ENCODE assay signal across 10 cellular contexts in the genomic region with DNA sequence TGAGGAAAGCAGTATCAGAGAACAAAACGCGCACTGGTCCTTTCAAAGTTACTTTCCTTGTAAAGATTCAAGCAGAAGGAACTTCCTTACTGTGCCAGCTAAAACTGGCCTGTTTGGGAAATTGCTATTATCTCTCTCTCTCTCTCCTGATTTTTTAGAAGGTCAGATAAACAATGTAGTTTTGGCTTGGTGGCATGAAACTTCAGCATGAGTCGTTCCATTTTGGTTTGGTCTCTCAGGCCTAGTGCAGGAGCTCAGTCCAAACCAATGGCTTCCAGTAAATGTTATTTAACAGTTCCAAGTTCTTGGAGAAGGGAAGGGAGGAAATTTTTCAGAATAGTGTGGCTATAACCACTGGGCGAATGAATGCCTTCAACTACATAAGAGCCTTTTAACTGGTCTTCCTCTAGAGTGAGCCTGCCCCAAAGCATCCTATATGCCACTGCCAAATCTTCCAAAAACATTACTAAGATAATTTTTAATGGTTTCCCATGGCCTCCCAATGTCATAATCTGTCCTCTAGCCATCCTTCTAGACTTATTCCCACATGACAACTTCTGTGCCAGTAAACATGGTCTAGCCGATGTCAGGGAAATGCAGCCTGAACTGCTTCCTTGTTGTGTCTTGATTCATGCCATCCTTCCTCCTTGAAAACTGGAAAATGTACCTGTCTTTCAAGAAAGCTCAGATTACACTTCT. TPM values are rescaled to one million over a fixed set of nuclear protein-coding genes. Genes with fewer than 3 reads are reported as not detected.
DNase-seq lines count a peak whose midpoint lies in the region; ATAC-seq, FAIRE-seq and TF ChIP-seq lines count a peak whose summit lies in the region.
"Had no signal": no experiment of that assay in that cellular context is flagged by ENCODE, and none has a peak within 500 bp of the region (broad histone marks: within the 10 kb centered on the region; RNA-seq: fewer than 3 reads in every experiment).

No MANE protein-coding gene starts in this region.

- no peak for TF ChIP-seq RAD21 in K562 (CRISPR knock-in tag; conservative IDR thresholded peaks at IDR 0.05 in 1 of 2, IDR thresholded peaks at IDR 0.05 in 1 of 2)

- no peaks in the 10 kb centered on the region for H4K20me1 ChIP-seq in K562 (replicated peaks; ENCODE audit: control insufficient read depth, insufficient read depth, low read length)

- peak overlapping the region; percentile 47; the same call in 2 of the 3 replicates for H3K27ac ChIP-seq in K562 (ENCODE audit: extremely low read depth, low read depth, low read length)
- H3K27ac ChIP-seq in lung (ENCODE audit: low read depth in 1 of 2, low read length in 1 of 2): peak overlapping the region; percentile 13 to 75
- peak overlapping the region; percentile 81 to 86 for H3K27ac ChIP-seq in thoracic aorta

- in situ Hi-C loops in K562 (cut with MboI): no loop called here

- H3K27me3 Mint-ChIP-seq in HFFc6 (ENCODE audit: insufficient read depth): no peaks in the 10 kb centered on the region

- FAIRE-seq in K562 (lab: Jason Lieb, UNC): peak; percentile 66

- no peaks in the 10 kb centered on the region for H3K79me2 ChIP-seq in K562 (ENCODE audit: control insufficient read depth, insufficient read depth, low read length)

- H3K4me2 ChIP-seq in K562 (ENCODE audit: insufficient read depth, low read length): no peak overlapping the region

- DNase-seq in HFFc6: peak; percentile 71
- peak in 1 of 4 experiments; percentile 49 for DNase-seq in K562 (ENCODE audit: extremely low read depth in 1 of 4, low spot score in 3 of 4)
- no peak for DNase-seq in lung (ENCODE audit: low spot score)
- DNase-seq in thoracic aorta (ENCODE audit: low spot score): no peak
- no peak for DNase-seq in activated CD4-positive, alpha-beta T cell treated with anti-CD3 and anti-CD28 coated beads for 1 hour
- no peak for DNase-seq in LoVo (ENCODE audit: low spot score)
- DNase-seq: NCI-H446 treated with DMSO at 0.1 percent for 48 hours, thyroid gland had no signal

- no peak for TF ChIP-seq EP300 in K562 (IDR thresholded peaks at IDR 0.05; ENCODE audit: low read length)

- peaks cover 9% of the 10 kb centered on the region; the same call in 1 of the 2 replicates for H3K36me3 Mint-ChIP-seq in HFFc6 (ENCODE audit: low read depth)

- H3K9ac ChIP-seq in K562 (ENCODE audit: insufficient read depth in 1 of 2, low read depth in 2 of 2, low read length in 2 of 2): peak overlapping the region in 1 of 2 experiments; percentile 43; a peak in 2 of 4 replicates

- no TSS peak for BruUV-seq in K562 (replicated peaks; lab: Mats Ljungman, UMichigan)

- no peak for TF ChIP-seq POLR2A in K562 (conservative IDR thresholded peaks at IDR 0.05)

- peaks cover 29 to 56% of the 10 kb centered on the region in 2 experiments for H3K4me1 ChIP-seq in K562 (replicated peaks in 1 of 2; ENCODE audit: control insufficient read depth in 2 of 2, insufficient read depth in 2 of 2, low read length in 2 of 2)
- peaks cover 0 to 9% of the 10 kb centered on the region in 2 donors for H3K4me1 ChIP-seq in lung (ENCODE audit: control insufficient read depth in 2 of 2, insufficient read depth in 2 of 2, low read length in 2 of 2)
- H3K4me1 ChIP-seq in thoracic aorta (ENCODE audit: control insufficient read depth in 1 of 2, low read depth in 2 of 2): peaks cover 22 to 40% of the 10 kb centered on the region in 2 donors

- peaks cover 40% of the 10 kb centered on the region for H3K4me1 Mint-ChIP-seq in HFFc6 (ENCODE audit: low read depth)

- no peak for TF ChIP-seq CTCF in HFFc6 (IDR thresholded peaks at IDR 0.05)
- no peak for TF ChIP-seq CTCF in K562 (IDR thresholded peaks at IDR 0.05 in 2 of 3, conservative IDR thresholded peaks at IDR 0.05 in 1 of 3; ENCODE audit: insufficient read depth in 2 of 3, low read depth in 1 of 3, low read length in 3 of 3)
- TF ChIP-seq CTCF in lung (IDR thresholded peaks at IDR 0.05; ENCODE audit: control extremely low read depth, extremely low read depth): no peak
- TF ChIP-seq CTCF in thoracic aorta (IDR thresholded peaks at IDR 0.05): no peak

- intact Hi-C loops in K562 (cut with micrococcal nuclease): no loop called here

- peak overlapping the region; percentile 94 for H3K27ac Mint-ChIP-seq in HFFc6

- CTCF ChIA-PET in K562 (lab: Yijun Ruan, JAX; ENCODE audit: low intra/inter-chr PET ratio): no interaction called here

- POLR2A ChIA-PET in K562 (lab: Yijun Ruan, JAX): no interaction called here

- H3K36me3 ChIP-seq in K562 (ENCODE audit: control insufficient read depth, insufficient read depth, low read length) (no peaks in the 10 kb centered on the region; the same call in 2 of the 3 replicates), lung (ENCODE audit: control insufficient read depth in 2 of 2, insufficient read depth in 2 of 2, low read length in 2 of 2) (no peaks in the 10 kb centered on the region), thoracic aorta (no peaks in the 10 kb centered on the region)
- H3K36me3 ChIP-seq: thyroid gland had no signal

- H3K4me3 Mint-ChIP-seq in HFFc6: peak overlapping the region; percentile 62; the same call in 1 of the 2 replicates

- peak overlapping the region; percentile 69 for H2AFZ ChIP-seq in K562 (ENCODE audit: low read depth, low read length)

- no peak for ATAC-seq in K562
- peak; percentile 64 for ATAC-seq in lung (ENCODE audit: insufficient read depth, low FRiP score)
- peak; percentile 85 for ATAC-seq in thoracic aorta (ENCODE audit: insufficient number of reproducible peaks, low FRiP score, low read depth)
- no peak for ATAC-seq in GM18861 (IDR thresholded peaks at IDR 0.05; ENCODE audit: unreplicated experiment)
- ATAC-seq in HG03108 (IDR thresholded peaks at IDR 0.05; ENCODE audit: unreplicated experiment): no peak

- no peaks in the 10 kb centered on the region for H3K9me1 ChIP-seq in K562 (ENCODE audit: control insufficient read depth, insufficient read depth, low read length)

- 47% methylated on average over 5 of the region's 5 CpGs for WGBS in K562 (ENCODE audit: insufficient coverage, low coverage, missing lambda C conversion rate)
- 63 to 70% methylated on average over 5 of the region's 5 CpGs for WGBS in lung, 2 donors

- H3K9me3 Mint-ChIP-seq in HFFc6: no peaks in the 10 kb centered on the region

- H3K4me3 ChIP-seq in K562 (no peak overlapping the region), lung (no peak overlapping the region), thoracic aorta (no peak overlapping the region)
- H3K4me3 ChIP-seq: thyroid gland had no signal

- H3K27me3 ChIP-seq in K562 (ENCODE audit: control insufficient read depth in 2 of 2, insufficient read depth in 2 of 2, low read length in 2 of 2): no peaks in the 10 kb centered on the region
- no peaks in the 10 kb centered on the region for H3K27me3 ChIP-seq in lung (ENCODE audit: control insufficient read depth, insufficient read depth)
- no peaks in the 10 kb centered on the region for H3K27me3 ChIP-seq in thoracic aorta (replicated peaks; ENCODE audit: insufficient read depth)
- H3K27me3 ChIP-seq: thyroid gland had no signal

- H3K9me3 ChIP-seq in K562 (replicated peaks; ENCODE audit: control insufficient read depth, insufficient read depth, low read depth, low read length): peaks cover 6% of the 10 kb centered on the region; the same call in 1 of the 2 replicates
- peaks cover 0 to 3% of the 10 kb centered on the region in 2 donors for H3K9me3 ChIP-seq in lung (ENCODE audit: control insufficient read depth in 2 of 2, insufficient read depth in 1 of 2, low read length in 1 of 2)
- no peaks in the 10 kb centered on the region for H3K9me3 ChIP-seq in thoracic aorta
- H3K9me3 ChIP-seq: thyroid gland had no signal

TF ChIP-seq in K562, 482 proteins besides CTCF, POLR2A, EP300 and RAD21 (continues in another document):
- TF ChIP-seq ZNF175 (CRISPR knock-in tag; IDR thresholded peaks at IDR 0.05; ENCODE audit: low read depth): peak; percentile 97
- TF ChIP-seq IFI16 (CRISPR knock-in tag; IDR thresholded peaks at IDR 0.05): peak; percentile 44; the same call in 1 of the 2 replicates
- peak; percentile 25 to 59; a peak in 1 of 4 replicates for TF ChIP-seq HDAC1 (IDR thresholded peaks at IDR 0.05)
- peak; percentile 88 for TF ChIP-seq CREB3 (tag; conservative IDR thresholded peaks at IDR 0.05; ENCODE audit: low read depth)
- TF ChIP-seq CBFB (CRISPR knock-in tag; IDR thresholded peaks at IDR 0.05): no peak
- TF ChIP-seq PTRF (tag; IDR thresholded peaks at IDR 0.05): peak; percentile 63; the same call in 1 of the 2 replicates
- TF ChIP-seq HIVEP1 (CRISPR knock-in tag; IDR thresholded peaks at IDR 0.05): peak; percentile 28; the same call in 1 of the 2 replicates
- TF ChIP-seq SIRT6 (IDR thresholded peaks at IDR 0.05; ENCODE audit: low read depth, low read length): no peak

RNA-seq across cellular contexts. Expression of gene SNX9, which starts 9.1 kb away (rescaled TPM):
- 10 to 100 TPM; 37.2 to 46.6 (median 40.9) TPM for total RNA-seq in HFFc6 (2021; fragmentation: NEBNext Ultra II Directional; extraction: Animal tissue kit (Norgen Biotek cat#: 25700))
- 38.7 and 52.0 TPM in 2 replicates for total RNA-seq in K562 (2011; cell fraction: chromatin; rRNA removed; ENCODE audit: low replicate concordance)
- 23.3 and 24.7 TPM in 2 replicates for total RNA-seq in K562 (2011; cell fraction: nucleolus; rRNA removed)
- 28.7 and 31.5 TPM in 2 replicates for total RNA-seq in K562 (2011; cell fraction: nucleoplasm; rRNA removed)
- total RNA-seq in K562 (2014; rRNA removed) (57.1 and 64.3 TPM in 2 replicates), K562 (2014; rRNA removed; fragmentation: Illumina TruSeq; extraction: Trizol) (52.8 and 59.8 TPM in 2 replicates), K562 (2015; rRNA removed; fragmentation: Illumina TruSeq; extraction: Trizol) (45.2 and 48.1 TPM in 2 replicates), K562 (2021) (66.8 and 72.2 TPM in 2 replicates), lung (10 to 100 TPM; 22.7 to 35.0 TPM), thoracic aorta (10 to 100 TPM; 87.2 to 90.8 TPM)
- polyA plus RNA-seq in K562 (2011; rRNA removed) (63.6 and 80.2 TPM in 2 replicates), K562 (2014; fragmentation: Illumina TruSeq; extraction: Trizol) (79.5 and 81.7 TPM in 2 replicates), K562 (2014; fragmentation: Nextera tagmentation; extraction: Ambion mirVana) (1 to 10 TPM; 6.0 to 7.3 TPM), K562 (2014; rRNA removed) (61.3 and 70.0 TPM in 2 replicates), lung (10 to 100 TPM; 13.8 to 24.9 TPM)
- polyA plus RNA-seq in K562 (2011; cell fraction: cytosol; rRNA removed): 35.7 and 42.0 TPM in 2 replicates
- polyA plus RNA-seq in K562 (2011; cell fraction: nucleus; rRNA removed): 56.0 and 61.8 TPM in 2 replicates
- 38.3 and 43.4 TPM in 2 replicates for polyA plus RNA-seq in K562 (2012)
- polyA minus RNA-seq in K562 (2011; rRNA and poly(A)+ RNA removed): 59.7 and 63.7 TPM in 2 replicates
- 28.7 and 35.8 TPM in 2 replicates for polyA minus RNA-seq in K562 (2011; cell fraction: cytosol; rRNA and poly(A)+ RNA removed)
- 21.7 and 34.3 TPM in 2 replicates for polyA minus RNA-seq in K562 (2011; cell fraction: nucleus; rRNA and poly(A)+ RNA removed)

Comparison
In these comparisons a context has a peak if more than half of its experiments do, and no peak if none do; other contexts are left out.
1. ATAC-seq: peak in lung (single experiment) and thoracic aorta (single experiment); none in K562 (single experiment), GM18861 (single experiment) and HG03108 (single experiment).
2. Peak in every context shown above with its lines, with median percentiles within 50 percentile points of each other: H3K27ac ChIP-seq.